ENCODE assay signal across 31 cellular contexts in genomic region chr4:170080496-170080895, GRCh38. TPM values are rescaled to one million over a fixed set of nuclear protein-coding genes. Genes with fewer than 3 reads are reported as not detected.
"Had no signal": no experiment of that assay in that cellular context is flagged by ENCODE, and none has a peak within 500 bp of the region (broad histone marks: within the 10 kb centered on the region; RNA-seq: fewer than 3 reads in every experiment).

No MANE protein-coding gene starts in this region.

- H3K27ac ChIP-seq: ascending aorta, brain microvascular endothelial cell, coronary artery, gastroesophageal sphincter, heart right ventricle, hepatocyte had no signal

- DNase-seq: activated CD4-positive, alpha-beta memory T cell treated with anti-CD3 and anti-CD28 coated beads for 36 hours; activated CD4-positive, alpha-beta T cell treated with anti-CD3 and anti-CD28 coated beads for 36 hours; activated CD4-positive, alpha-beta T cell treated with anti-CD3 and anti-CD28 coated beads, Interleukin-2, amount 10 ng/mL, durations not matched to agents 24 days and 14 days; activated CD4-positive, CD25-positive, alpha-beta regulatory T cell; activated CD4-positive, CD25-positive, alpha-beta regulatory T cell treated with anti-CD3 and anti-CD28 coated beads, Interleukin-2, amount 50 U/mL, for 72 hours; activated CD8-positive, alpha-beta memory T cell treated with anti-CD3 and anti-CD28 coated beads, Interleukin-2, amount 10 ng/mL, durations not matched to agents 7 days and 5 days; activated CD8-positive, alpha-beta memory T cell treated with anti-CD3 and anti-CD28 coated beads, Interleukin-2, amount 50 U/mL, for 4 hours; activated CD8-positive, alpha-beta T cell treated with anti-CD3 and anti-CD28 coated beads, Interleukin-2, amount 10 ng/mL, durations not matched to agents 7 days and 5 days; activated gamma-delta T cell; activated naive CD4-positive, alpha-beta T cell; activated naive CD4-positive, alpha-beta T cell treated with anti-CD3 and anti-CD28 coated beads, Interleukin-2, amount 10 ng/mL, durations not matched to agents 7 days and 5 days; activated naive CD8-positive, alpha-beta T cell treated with anti-CD3 and anti-CD28 coated beads, Interleukin-2, amount 10 ng/mL, durations not matched to agents 7 days and 5 days; activated T-cell treated with anti-CD3 and anti-CD28 coated beads, Interleukin-2, amount 50 U/mL, for 1 hour; activated T-cell treated with anti-CD3 and anti-CD28 coated beads, Interleukin-2, amount 50 U/mL, for 48 hours; brain microvascular endothelial cell; dorsolateral prefrontal cortex; effector memory CD4-positive, alpha-beta T cell; endodermal cell; foreskin melanocyte; heart right ventricle; T-helper 17 cell; T1000 had no signal

- ATAC-seq: activated CD4-positive, alpha-beta T cell treated with anti-CD3 and anti-CD28 coated beads for 36 hours; activated CD8-positive, alpha-beta memory T cell treated with anti-CD3 and anti-CD28 coated beads, Interleukin-2, amount 10 ng/mL, durations not matched to agents 7 days and 5 days; activated CD8-positive, alpha-beta T cell treated with anti-CD3 and anti-CD28 coated beads, Interleukin-2, amount 10 ng/mL, durations not matched to agents 7 days and 5 days; activated naive CD4-positive, alpha-beta T cell treated with anti-CD3 and anti-CD28 coated beads, Interleukin-2, amount 50 U/mL, for 72 hours; esophagus mucosa; gastroesophageal sphincter; heart right ventricle; T-helper 17 cell had no signal

- H3K4me2 ChIP-seq: hepatocyte had no signal

- H3K4me1 ChIP-seq: ascending aorta, gastroesophageal sphincter, heart right ventricle had no signal

- FAIRE-seq: bronchial epithelial cell had no signal

- H3K27me3 ChIP-seq: ascending aorta, brain microvascular endothelial cell, dorsolateral prefrontal cortex, gastroesophageal sphincter, heart right ventricle, hepatocyte had no signal

- H3K4me3 ChIP-seq: ascending aorta, coronary artery, dorsolateral prefrontal cortex, gastroesophageal sphincter, heart right ventricle, hepatocyte had no signal

- H3K79me2 ChIP-seq: hepatocyte had no signal

- H3K9me3 ChIP-seq: ascending aorta, gastroesophageal sphincter, heart right ventricle had no signal

- H2AFZ ChIP-seq: hepatocyte had no signal

RNA-seq across cellular contexts. Expression of gene AADAT, which starts 9.3 kb away (rescaled TPM):
- total RNA-seq: activated CD4-positive, alpha-beta memory T cell treated with anti-CD3 and anti-CD28 coated beads for 36 hours; activated CD4-positive, alpha-beta T cell treated with anti-CD3 and anti-CD28 coated beads for 36 hours; activated CD4-positive, alpha-beta T cell treated with anti-CD3 and anti-CD28 coated beads, Interleukin-2, amount 10 ng/mL, durations not matched to agents 24 days and 14 days; activated CD8-positive, alpha-beta memory T cell treated with anti-CD3 and anti-CD28 coated beads, Interleukin-2, amount 10 ng/mL, durations not matched to agents 7 days and 5 days; activated CD8-positive, alpha-beta T cell treated with anti-CD3 and anti-CD28 coated beads, Interleukin-2, amount 10 ng/mL, durations not matched to agents 7 days and 5 days; activated naive CD4-positive, alpha-beta T cell treated with anti-CD3 and anti-CD28 coated beads, Interleukin-2, amount 50 U/mL, for 72 hours; activated naive CD8-positive, alpha-beta T cell treated with anti-CD3 and anti-CD28 coated beads, Interleukin-2, amount 10 ng/mL, durations not matched to agents 7 days and 5 days; activated T-helper 1 cell treated with anti-CD3 and anti-CD28 coated beads, Interleukin-12 subunit alpha, Interleukin-12 subunit beta, Interleukin-2, Interleukin-4 antibody, amounts not matched to agents 30 ng/mL and 10 ng/mL and 1 ng/mL, durations not matched to agents 14 hours and 24 hours and 36 hours; activated T-helper 2 cell treated with anti-CD3 and anti-CD28 coated beads, Interferon-gamma antibody, Interleukin-2, Interleukin-4, amounts not matched to agents 10 μg/mL and 5 μg/mL and 100 μg/mL, durations not matched to agents 14 hours and 24 hours and 36 hours; T-helper 17 cell had no signal
